Comparison of ENCODE assay signal across 12 cellular contexts in genomic region chr18:62572456-62572855, GRCh38.
"Had no signal": no experiment of that assay in that cellular context is flagged by ENCODE, and none has a peak within 500 bp of the region (broad histone marks: within the 10 kb centered on the region; RNA-seq: fewer than 3 reads in every experiment).

No MANE protein-coding gene starts in this region.

- H3K79me2 ChIP-seq: hepatocyte had no signal

- H3K9me3 ChIP-seq: colonic mucosa, sigmoid colon, testis had no signal

- H3K27me3 Mint-ChIP-seq: stimulated activated naive CD8-positive, alpha-beta T cell treated with anti-CD3 and anti-CD28 coated beads, Interleukin-15, amount 100 ng/mL, for 72 hours had no signal

- H3K4me2 ChIP-seq: hepatocyte had no signal

- H3K27me3 ChIP-seq: colonic mucosa, hepatocyte, sigmoid colon, testis had no signal

- H3K4me1 ChIP-seq: colonic mucosa, testis had no signal

- H3K4me3 ChIP-seq: colonic mucosa, hepatocyte, sigmoid colon, testis had no signal

- H3K9me3 Mint-ChIP-seq: stimulated activated naive CD8-positive, alpha-beta T cell treated with anti-CD3 and anti-CD28 coated beads, Interleukin-15, amount 100 ng/mL, for 72 hours had no signal

- H3K27ac ChIP-seq: colonic mucosa, hepatocyte, sigmoid colon, testis had no signal

- H2AFZ ChIP-seq: hepatocyte had no signal

- H3K4me3 Mint-ChIP-seq: stimulated activated naive CD8-positive, alpha-beta T cell treated with anti-CD3 and anti-CD28 coated beads, Interleukin-15, amount 100 ng/mL, for 72 hours had no signal

- DNase-seq: activated CD4-positive, CD25-positive, alpha-beta regulatory T cell treated with anti-CD3 and anti-CD28 coated beads, Interleukin-2, amount 50 U/mL, for 72 hours; activated T-cell treated with anti-CD3 and anti-CD28 coated beads for 4 hours; anterior cingulate cortex; colonic mucosa; left ventricle myocardium superior; SIG-M5; sigmoid colon; stimulated activated CD4-positive, alpha-beta T cell treated with anti-CD3 and anti-CD28 coated beads, Interleukin-4, amount 100 ng/mL, for 1 hour; stimulated activated CD8-positive, alpha-beta memory T cell treated with anti-CD3 and anti-CD28 coated beads, Interleukin-4, amount 100 ng/mL, for 48 hours; stimulated activated naive CD8-positive, alpha-beta T cell treated with anti-CD3 and anti-CD28 coated beads, Interleukin-15, amount 100 ng/mL, for 72 hours; testis had no signal
